In genomic region chr14:92651106-92651792, GRCh38 we compare ENCODE assay signal across 8 cellular contexts.
A peak's percentile ranks its signal among the peaks of the same experiment; 100 is the strongest.
DNase-seq lines count a peak whose midpoint lies in the region; ATAC-seq and TF ChIP-seq lines count a peak whose summit lies in the region.

No MANE protein-coding gene starts in this region.

- no peak for TF ChIP-seq POLR2A in adrenal gland (IDR thresholded peaks at IDR 0.05)

- H3K27ac ChIP-seq in adrenal gland (peak overlapping the region in 1 of 5 donors; percentile 86), rectal smooth muscle tissue (ENCODE audit: low read depth, low read length) (peak overlapping the region; percentile 100)

- H3K36me3 ChIP-seq in adrenal gland (replicated peaks in 1 of 2) (no peaks in the 10 kb centered on the region), rectal smooth muscle tissue (ENCODE audit: control insufficient read depth, insufficient read depth, low read length) (no peaks in the 10 kb centered on the region)

- no peak overlapping the region for H3K4me3 ChIP-seq in adrenal gland
- no peak overlapping the region for H3K4me3 ChIP-seq in rectal smooth muscle tissue (ENCODE audit: low read length)

- 65 to 88% (median 78%) methylated on average over 4 to 19 of the region's 19 CpGs for WGBS in adrenal gland, 4 donors

- ATAC-seq in GM18520 (IDR thresholded peaks at IDR 0.05; ENCODE audit: unreplicated experiment) (peak; percentile 44), HG02970 (IDR thresholded peaks at IDR 0.05; ENCODE audit: low FRiP score, unreplicated experiment) (peak; percentile 55)

- DNase-seq in T-helper 9 cell (peak; percentile 66), adrenal gland (peak in 5 of 7 donors; percentile 41 to 66 (median 48)), NCI-H524 (lab: John Stamatoyannopoulos, UW) (no peak), NCI-H2081 (lab: John Stamatoyannopoulos, UW) (no peak), dermis blood vessel endothelial cell (no peak)

- peaks cover 0 to 13% of the 10 kb centered on the region in 2 donors for H3K4me1 ChIP-seq in adrenal gland (replicated peaks in 1 of 2)
- H3K4me1 ChIP-seq in rectal smooth muscle tissue (ENCODE audit: control insufficient read depth, insufficient read depth, low read length): peaks cover 36% of the 10 kb centered on the region

- no peak for TF ChIP-seq CTCF in adrenal gland (IDR thresholded peaks at IDR 0.05)

- intact Hi-C loops in adrenal gland (cut with DNase I): no loop called here

- H3K27me3 ChIP-seq in adrenal gland (no peaks in the 10 kb centered on the region), rectal smooth muscle tissue (ENCODE audit: control insufficient read depth, insufficient read depth, low read length) (no peaks in the 10 kb centered on the region)

- H3K9me3 ChIP-seq in adrenal gland (replicated peaks in 1 of 3): no peaks in the 10 kb centered on the region

- no peak overlapping the region for H3K9ac ChIP-seq in rectal smooth muscle tissue (ENCODE audit: low read length)

Comparison
In these comparisons a context has a peak if more than half of its experiments do, and no peak if none do; other contexts are left out.
1. DNase-seq: peak in T-helper 9 cell (single experiment) and adrenal gland (5 of 7); none in NCI-H524 (0 of 2), NCI-H2081 (0 of 2) and dermis blood vessel endothelial cell (single experiment).